Comparison of ENCODE assay signal across 8 cellular contexts in genomic region chr2:217943379-217944321, GRCh38. TPM values are rescaled to one million over a fixed set of nuclear protein-coding genes. Genes with fewer than 3 reads are reported as not detected.
DNase-seq lines count a peak whose midpoint lies in the region; ATAC-seq, FAIRE-seq and TF ChIP-seq lines count a peak whose summit lies in the region.

No MANE protein-coding gene starts in this region.

- peak; percentile 20 for DNase-seq in COLO829 (ENCODE audit: low spot score)
- DNase-seq in KBM-7 = peak; percentile 44
- DNase-seq in activated CD8-positive, alpha-beta T cell treated with anti-CD3 and anti-CD28 coated beads, Interleukin-2, amount 10 ng/mL, durations not matched to agents 7 days and 5 days = peak; percentile 71
- peak; percentile 76 to 91 for DNase-seq in cardiac muscle cell (ENCODE audit: low read depth in 1 of 2, low spot score in 1 of 2)
- DNase-seq in pancreas = peak; percentile 74 to 91 (median 82)
- DNase-seq in NCI-H128 (lab: John Stamatoyannopoulos, UW; ENCODE audit: unreplicated experiment) = no peak
- no peak for DNase-seq in GM20000 (ENCODE audit: low spot score)
- DNase-seq in SKM-1 treated with dmso at 0.1 percent for 144 hours (lab: John Stamatoyannopoulos, UW; ENCODE audit: unreplicated experiment) = no peak

- no peaks in the 10 kb centered on the region for H3K9me3 Mint-ChIP-seq in activated CD8-positive, alpha-beta T cell treated with anti-CD3 and anti-CD28 coated beads, Interleukin-2, amount 10 ng/mL, durations not matched to agents 7 days and 5 days (ENCODE audit: insufficient read depth)

- 11 to 15% methylated on average over 16 of the region's 16 CpGs for WGBS in pancreas, 2 donors

- in situ Hi-C loops in KBM-7 (cut with MboI; ENCODE audit: low pct_unique_long_range_greater_than_20kb, low sequenced_read_pairs) = no loop called here

- peak; percentile 89 for ATAC-seq in activated CD8-positive, alpha-beta T cell treated with anti-CD3 and anti-CD28 coated beads, Interleukin-2, amount 10 ng/mL, durations not matched to agents 7 days and 5 days
- peak; percentile 79 to 92 (median 89) for ATAC-seq in pancreas

- no peaks in the 10 kb centered on the region for H3K36me3 ChIP-seq in cardiac muscle cell
- H3K36me3 ChIP-seq in pancreas = no peaks in the 10 kb centered on the region

- intact Hi-C loops in pancreas (cut with DNase I) = no loop called here

- peak overlapping the region; percentile 72 for H3K4me3 Mint-ChIP-seq in activated CD8-positive, alpha-beta T cell treated with anti-CD3 and anti-CD28 coated beads, Interleukin-2, amount 10 ng/mL, durations not matched to agents 7 days and 5 days

- peak; percentile 23 for TF ChIP-seq CTCF in cardiac muscle cell (IDR thresholded peaks at IDR 0.05; ENCODE audit: low read depth, low read length)
- TF ChIP-seq CTCF in pancreas (IDR thresholded peaks at IDR 0.05) = no peak
- no peak for TF ChIP-seq CTCF in GM20000 (IDR thresholded peaks at IDR 0.05; ENCODE audit: extremely low read depth, missing control alignments)

- H3K4me3 ChIP-seq in cardiac muscle cell = peak overlapping the region; percentile 27
- peak overlapping the region; percentile 18 to 44 (median 38) for H3K4me3 ChIP-seq in pancreas

- H3K27me3 Mint-ChIP-seq in activated CD8-positive, alpha-beta T cell treated with anti-CD3 and anti-CD28 coated beads, Interleukin-2, amount 10 ng/mL, durations not matched to agents 7 days and 5 days (ENCODE audit: low read depth) = peaks cover 26% of the 10 kb centered on the region

- peaks cover 29% of the 10 kb centered on the region for H3K4me1 ChIP-seq in cardiac muscle cell (ENCODE audit: low read depth)
- peaks cover 16 to 26% (median 19%) of the 10 kb centered on the region in 3 donors for H3K4me1 ChIP-seq in pancreas

- H3K27ac ChIP-seq in cardiac muscle cell = peak overlapping the region; percentile 71
- peak overlapping the region; percentile 48 to 79 (median 58) for H3K27ac ChIP-seq in pancreas

- peak overlapping the region; percentile 31 for H3K27ac Mint-ChIP-seq in activated CD8-positive, alpha-beta T cell treated with anti-CD3 and anti-CD28 coated beads, Interleukin-2, amount 10 ng/mL, durations not matched to agents 7 days and 5 days

- FAIRE-seq in pancreas (lab: Jason Lieb, UNC) = no peak

- POLR2A ChIA-PET in activated CD8-positive, alpha-beta T cell treated with anti-CD3 and anti-CD28 coated beads, Interleukin-2, amount 10 ng/mL, durations not matched to agents 7 days and 5 days (lab: Charles Lee) = no interaction called here

- H3K36me3 Mint-ChIP-seq in activated CD8-positive, alpha-beta T cell treated with anti-CD3 and anti-CD28 coated beads, Interleukin-2, amount 10 ng/mL, durations not matched to agents 7 days and 5 days (ENCODE audit: low read depth) = no peaks in the 10 kb centered on the region

- H3K9me3 ChIP-seq in cardiac muscle cell (ENCODE audit: low read depth) (no peaks in the 10 kb centered on the region), pancreas (no peaks in the 10 kb centered on the region)

- CTCF ChIA-PET in activated CD8-positive, alpha-beta T cell treated with anti-CD3 and anti-CD28 coated beads, Interleukin-2, amount 10 ng/mL, durations not matched to agents 7 days and 5 days (lab: Charles Lee) = interaction anchor here (0.8 to 1.7 kb wide), 4 partner anchors 15 to 153 kb away, joined by 3 to 4 read pairs (median 3); no protein-coding TSS in a partner anchor

- peaks cover 64% of the 10 kb centered on the region for H3K4me1 Mint-ChIP-seq in activated CD8-positive, alpha-beta T cell treated with anti-CD3 and anti-CD28 coated beads, Interleukin-2, amount 10 ng/mL, durations not matched to agents 7 days and 5 days (ENCODE audit: low read depth)

- H3K27me3 ChIP-seq in cardiac muscle cell (no peaks in the 10 kb centered on the region), pancreas (no peaks in the 10 kb centered on the region)

RNA-seq across cellular contexts. Expression of gene TNS1, which starts 59.1 kb away (rescaled TPM):
- 10 to 100 TPM; 28.9 to 29.8 TPM for total RNA-seq in activated CD8-positive, alpha-beta T cell treated with anti-CD3 and anti-CD28 coated beads, Interleukin-2, amount 10 ng/mL, durations not matched to agents 7 days and 5 days
- 44.3 and 45.0 TPM in 2 replicates for total RNA-seq in cardiac muscle cell
- polyA plus RNA-seq in cardiac muscle cell = 13.7 and 16.7 TPM in 2 replicates
- total RNA-seq in pancreas = 100 to 1,000 TPM in 4 of 6 donors, 10 to 100 TPM in 2; 90.4 to 166 (median 114) TPM
- polyA plus RNA-seq in pancreas = 10 to 100 TPM; 38.5 to 93.7 TPM

Comparison
In these comparisons a context has a peak if more than half of its experiments do, and no peak if none do; other contexts are left out.
1. DNase-seq: peak in COLO829 (single experiment), KBM-7 (single experiment), activated CD8-positive, alpha-beta T cell treated with anti-CD3 and anti-CD28 coated beads, Interleukin-2, amount 10 ng/mL, durations not matched to agents 7 days and 5 days (single experiment), cardiac muscle cell (2 of 2) and pancreas (6 of 6); none in NCI-H128 (single experiment), GM20000 (single experiment) and SKM-1 treated with dmso at 0.1 percent for 144 hours (single experiment).